Comparison of ENCODE assay signal across 15 cellular contexts in the genomic region with DNA sequence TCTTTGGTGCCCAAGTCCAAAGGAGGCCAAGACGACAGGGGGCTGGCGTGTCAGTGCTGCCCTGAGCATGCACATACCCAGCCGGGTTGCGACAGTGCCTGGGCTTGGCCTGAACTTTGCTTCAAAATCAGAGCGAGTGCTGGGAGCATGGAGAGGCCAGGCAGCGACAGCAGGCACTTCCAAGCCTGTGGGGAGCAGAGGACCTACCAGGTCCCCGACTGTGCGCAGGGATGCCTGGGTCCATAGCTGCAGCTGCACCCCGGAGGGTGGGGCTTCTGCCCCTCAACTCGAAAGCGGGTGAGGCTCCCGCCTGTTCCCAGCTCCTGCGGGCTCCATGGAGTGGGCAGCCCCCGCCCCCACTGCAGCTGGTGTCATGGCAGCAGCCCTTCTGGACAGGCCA.
DNase-seq lines count a peak whose midpoint lies in the region; ATAC-seq and TF ChIP-seq lines count a peak whose summit lies in the region.
"Had no signal": no experiment of that assay in that cellular context is flagged by ENCODE, and none has a peak within 500 bp of the region (broad histone marks: within the 10 kb centered on the region; RNA-seq: fewer than 3 reads in every experiment).

No MANE protein-coding gene starts in this region.

- peaks cover 44% of the 10 kb centered on the region; the same call in 1 of the 2 replicates for H4K20me1 ChIP-seq in BLaER1

- ATAC-seq in Right ventricle myocardium inferior, result no peak
- no peak for ATAC-seq in left ventricle myocardium superior
- ATAC-seq in mucosa of descending colon, result no peak
- ATAC-seq in GM21367 (IDR thresholded peaks at IDR 0.05; ENCODE audit: unreplicated experiment), result no peak
- ATAC-seq: HCT116 had no signal

- no peak overlapping the region for H3K27ac ChIP-seq in BLaER1
- H3K27ac ChIP-seq in spleen, result no peak overlapping the region
- H3K27ac ChIP-seq: 22Rv1, HL-60 had no signal

- H3K4me1 ChIP-seq in BLaER1, result peaks cover 56% of the 10 kb centered on the region
- H3K4me1 ChIP-seq in mucosa of descending colon (ENCODE audit: low read depth), result peaks cover 9% of the 10 kb centered on the region
- peaks cover 0 to 56% (median 23%) of the 10 kb centered on the region in 6 donors for H3K4me1 ChIP-seq in spleen
- H3K4me1 ChIP-seq: Caco-2 had no signal

- H3K9ac ChIP-seq in BLaER1, result no peak overlapping the region

- TF ChIP-seq POLR2A in spleen (IDR thresholded peaks at IDR 0.05) (no peak), lower leg skin (IDR thresholded peaks at IDR 0.05) (no peak)

- no peaks in the 10 kb centered on the region for H3K27me3 ChIP-seq in BLaER1
- H3K27me3 ChIP-seq in spleen (replicated peaks in 1 of 7), result no peaks in the 10 kb centered on the region

- DNase-seq in Right ventricle myocardium inferior (ENCODE audit: missing footprints), result peak; percentile 59
- DNase-seq in left ventricle myocardium superior, result no peak
- DNase-seq in mucosa of descending colon, result peak in 2 of 3 donors; percentile 24 to 50
- peak; percentile 73 for DNase-seq in spleen
- DNase-seq in activated CD8-positive, alpha-beta memory T cell treated with anti-CD3 and anti-CD28 coated beads for 24 hours, result no peak
- DNase-seq in lower leg skin (ENCODE audit: low spot score in 2 of 2), result no peak
- DNase-seq: Caco-2; CD8-positive, alpha-beta memory T cell; DND-41; GF-D8 had no signal

- intact Hi-C loops in Right ventricle myocardium inferior (cut with DNase I) (loop anchor here (5.0 kb wide), 1 partner anchor 77 kb away; a partner anchor contains a TSS), left ventricle myocardium superior (cut with micrococcal nuclease) (loop anchor here (5.0 kb wide), 1 partner anchor 222 kb away; no protein-coding TSS in a partner anchor), mucosa of descending colon (cut with DNase I, micrococcal nuclease) (loop anchor here (5.0 to 10.0 kb wide), 2 partner anchors 220 to 222 kb away; no protein-coding TSS in a partner anchor), spleen (cut with DNase I; ENCODE audit: low total_unique reads) (no loop called here), lower leg skin (cut with DNase I; ENCODE audit: low total_unique reads) (no loop called here)

- no peak overlapping the region for H3K4me3 ChIP-seq in BLaER1
- no peak overlapping the region for H3K4me3 ChIP-seq in mucosa of descending colon
- no peak overlapping the region for H3K4me3 ChIP-seq in spleen
- no peak overlapping the region for H3K4me3 ChIP-seq in lower leg skin (ENCODE audit: low read depth, poor library complexity, severe bottlenecking)

- TF ChIP-seq CTCF in mucosa of descending colon (IDR thresholded peaks at IDR 0.05) (no peak), spleen (IDR thresholded peaks at IDR 0.05 in 8 of 11, conservative IDR thresholded peaks at IDR 0.05 in 3 of 11) (no peak), lower leg skin (IDR thresholded peaks at IDR 0.05) (no peak)

- peak overlapping the region; percentile 24; the same call in 1 of the 2 replicates for H3K4me2 ChIP-seq in BLaER1

- WGBS in spleen, 5 donors, result 89 to 97% (median 94%) methylated on average over 12 to 14 of the region's 14 CpGs
- 91 to 93% methylated on average over 11 to 14 of the region's 14 CpGs for WGBS in lower leg skin, 2 donors

- H3K9me3 ChIP-seq in BLaER1 (peaks cover 13% of the 10 kb centered on the region; the same call in 1 of the 2 replicates), mucosa of descending colon (no peaks in the 10 kb centered on the region), spleen (no peaks in the 10 kb centered on the region)
- H3K9me3 ChIP-seq: Caco-2 had no signal

- peaks cover 27% of the 10 kb centered on the region for H3K36me3 ChIP-seq in BLaER1
- H3K36me3 ChIP-seq in mucosa of descending colon (ENCODE audit: low read depth), result no peaks in the 10 kb centered on the region
- H3K36me3 ChIP-seq in spleen, result peaks cover 0 to 14% (median 0%) of the 10 kb centered on the region in 6 donors

Comparison
In these comparisons a context has a peak if more than half of its experiments do, and no peak if none do; other contexts are left out.
1. DNase-seq: peak in Right ventricle myocardium inferior (single experiment), mucosa of descending colon (2 of 3) and spleen (single experiment); none in left ventricle myocardium superior (single experiment), activated CD8-positive, alpha-beta memory T cell treated with anti-CD3 and anti-CD28 coated beads for 24 hours (single experiment) and lower leg skin (0 of 2).
2. intact Hi-C loops: an anchor here in Right ventricle myocardium inferior (5.0 kb wide), left ventricle myocardium superior (5.0 kb wide) and mucosa of descending colon (5.0 to 10.0 kb wide); none called in spleen and lower leg skin.